In genomic region chr1:206960676-206961386, GRCh38 we compare ENCODE assay signal across 21 cellular contexts. TPM values are rescaled to one million over a fixed set of nuclear protein-coding genes. Genes with fewer than 3 reads are reported as not detected.
DNase-seq lines count a peak whose midpoint lies in the region; ATAC-seq, FAIRE-seq and TF ChIP-seq lines count a peak whose summit lies in the region.
"Had no signal": no experiment of that assay in that cellular context is flagged by ENCODE, and none has a peak within 500 bp of the region (broad histone marks: within the 10 kb centered on the region; RNA-seq: fewer than 3 reads in every experiment).

No MANE protein-coding gene starts in this region.

- peak; percentile 13 to 54; a peak in 2 of 4 replicates for TF ChIP-seq RAD21 in K562 (CRISPR knock-in tag; conservative IDR thresholded peaks at IDR 0.05 in 1 of 2, IDR thresholded peaks at IDR 0.05 in 1 of 2)

- no peaks in the 10 kb centered on the region for H3F3A ChIP-seq in PC-3 (ENCODE audit: low read length, unreplicated experiment)

- peaks cover 14% of the 10 kb centered on the region for H3K4me1 Mint-ChIP-seq in T-helper 2 cell treated with Interferon-gamma antibody and Interleukin-4, amounts not matched to agents 5 μg/mL and 100 μg/mL, for 36 hours (ENCODE audit: low read depth)

- POLR2A ChIA-PET in K562 (lab: Yijun Ruan, JAX), result interaction anchor here (0.7 to 2.0 kb wide), 6 partner anchors 8 to 54 kb away, joined by 3 to 7 read pairs (median 3); partner anchors contain the start of gene FCAMR
- POLR2A ChIA-PET in PC-3 (lab: Charles Lee; ENCODE audit: unreplicated experiment), result interaction anchor here (0.8 kb wide), 1 partner anchor 64 kb away, joined by 5 read pairs; no protein-coding TSS in a partner anchor

- no peak for ATAC-seq in heart right ventricle
- ATAC-seq in K562, result peak; percentile 96
- ATAC-seq in GM21447 (IDR thresholded peaks at IDR 0.05; ENCODE audit: unreplicated experiment), result no peak
- ATAC-seq in PC-3, result no peak

- H2AFZ ChIP-seq in K562 (ENCODE audit: low read depth, low read length), result peak overlapping the region; percentile 77
- H2AFZ ChIP-seq in PC-3 (ENCODE audit: low read length), result no peak overlapping the region
- H2AFZ ChIP-seq: PC-9 had no signal

- no peak overlapping the region for H3K4me3 ChIP-seq in heart right ventricle
- no peak overlapping the region for H3K4me3 ChIP-seq in K562
- no peak overlapping the region for H3K4me3 ChIP-seq in PC-3 (ENCODE audit: low read length)
- H3K4me3 ChIP-seq: PC-9 had no signal

- WGBS in heart right ventricle, 2 donors, result 85 to 88% methylated on average over 6 of the region's 6 CpGs
- WGBS in K562 (ENCODE audit: insufficient coverage, low coverage, missing lambda C conversion rate), result 27% methylated on average over 6 of the region's 6 CpGs

- H3K4me1 ChIP-seq in heart right ventricle, result peaks cover 0 to 19% (median 0%) of the 10 kb centered on the region in 9 donors
- H3K4me1 ChIP-seq in K562 (replicated peaks in 1 of 2; ENCODE audit: control insufficient read depth in 2 of 2, insufficient read depth in 2 of 2, low read length in 2 of 2), result peaks cover 7 to 8% of the 10 kb centered on the region in 2 experiments; a peak in 4 of 5 replicates
- H3K4me1 ChIP-seq in PC-3 (ENCODE audit: insufficient read depth, low read length), result no peaks in the 10 kb centered on the region

- H3K9me2 ChIP-seq in PC-3 (replicated peaks; ENCODE audit: low read length), result no peaks in the 10 kb centered on the region

- no peaks in the 10 kb centered on the region for H3K9me1 ChIP-seq in K562 (ENCODE audit: control insufficient read depth, insufficient read depth, low read length)

- peak overlapping the region in 1 of 2 experiments; percentile 30; a peak in 2 of 4 replicates for H3K9ac ChIP-seq in K562 (ENCODE audit: insufficient read depth in 1 of 2, low read depth in 2 of 2, low read length in 2 of 2)
- no peak overlapping the region for H3K9ac ChIP-seq in PC-3 (ENCODE audit: low read length)

- H4K20me1 ChIP-seq in K562 (replicated peaks; ENCODE audit: control insufficient read depth, insufficient read depth, low read length) (no peaks in the 10 kb centered on the region), PC-3 (ENCODE audit: low read length) (no peaks in the 10 kb centered on the region)

- no peak for TF ChIP-seq POLR2A in K562 (conservative IDR thresholded peaks at IDR 0.05)

- in situ Hi-C loops in K562 (cut with MboI), result no loop called here

- H3K27ac ChIP-seq in heart right ventricle, result no peak overlapping the region
- no peak overlapping the region for H3K27ac ChIP-seq in K562 (ENCODE audit: extremely low read depth, low read depth, low read length)
- no peak overlapping the region for H3K27ac ChIP-seq in PC-3 (ENCODE audit: low read length)
- H3K27ac ChIP-seq: PC-9 had no signal

- no TSS peak for BruUV-seq in K562 (replicated peaks; lab: Mats Ljungman, UMichigan)
- no TSS peak for BruUV-seq in PC-3 (replicated peaks; lab: Mats Ljungman, UMichigan)

- H3K9me3 ChIP-seq in heart right ventricle (no peaks in the 10 kb centered on the region), K562 (replicated peaks; ENCODE audit: control insufficient read depth, insufficient read depth, low read depth, low read length) (no peaks in the 10 kb centered on the region), PC-3 (ENCODE audit: low read length) (no peaks in the 10 kb centered on the region)

- no peak for TF ChIP-seq EP300 in K562 (IDR thresholded peaks at IDR 0.05; ENCODE audit: low read length)

- no peak overlapping the region for H3K27ac Mint-ChIP-seq in T-helper 2 cell treated with Interferon-gamma antibody and Interleukin-4, amounts not matched to agents 5 μg/mL and 100 μg/mL, for 36 hours
- H3K27ac Mint-ChIP-seq: CD8-positive, alpha-beta memory T cell had no signal

- CTCF ChIA-PET in K562 (lab: Yijun Ruan, JAX; ENCODE audit: low intra/inter-chr PET ratio), result interaction anchor here (0.6 kb wide), 1 partner anchor 25 kb away, joined by 3 read pairs; no protein-coding TSS in a partner anchor
- CTCF ChIA-PET in PC-3 (lab: Charles Lee), result no interaction called here

- intact Hi-C loops in cardiac septum (cut with DNase I) (no loop called here), heart right ventricle (cut with DNase I) (no loop called here), K562 (cut with micrococcal nuclease) (no loop called here), PC-3 (cut with micrococcal nuclease) (no loop called here)

- H3K36me3 ChIP-seq in heart right ventricle, result no peaks in the 10 kb centered on the region
- H3K36me3 ChIP-seq in K562 (ENCODE audit: control insufficient read depth, insufficient read depth, low read length), result no peaks in the 10 kb centered on the region
- no peaks in the 10 kb centered on the region for H3K36me3 ChIP-seq in PC-3 (ENCODE audit: low read depth, low read length)

- DNase-seq in cardiac septum (ENCODE audit: low spot score), result peak; percentile 61
- DNase-seq in heart right ventricle, result no peak
- peak; percentile 26 for DNase-seq in HuH-7 (ENCODE audit: low spot score)
- peak; percentile 66 to 79 (median 70) for DNase-seq in K562 (ENCODE audit: extremely low read depth in 1 of 4, low spot score in 3 of 4)
- DNase-seq in PC-3, result no peak
- no peak for DNase-seq in activated CD4-positive, alpha-beta T cell treated with anti-CD3 and anti-CD28 coated beads, Interleukin-2, amount 50 U/mL, for 4 hours
- DNase-seq in T-helper 2 cell treated with Interferon-gamma antibody and Interleukin-4, amounts not matched to agents 5 μg/mL and 100 μg/mL, for 36 hours (ENCODE audit: low spot score), result no peak
- DNase-seq: C1 segment of cervical spinal cord; CD8-positive, alpha-beta memory T cell; DMS79; H7; KG1; MV-4-11; NCI-H1417; NCI-H187; NCI-H226; NCI-H524; NCI-H82; PC-9 had no signal

- H3K4me3 Mint-ChIP-seq in T-helper 2 cell treated with Interferon-gamma antibody and Interleukin-4, amounts not matched to agents 5 μg/mL and 100 μg/mL, for 36 hours, result no peak overlapping the region
- H3K4me3 Mint-ChIP-seq: CD8-positive, alpha-beta memory T cell had no signal

- H3K27me3 Mint-ChIP-seq in T-helper 2 cell treated with Interferon-gamma antibody and Interleukin-4, amounts not matched to agents 5 μg/mL and 100 μg/mL, for 36 hours (ENCODE audit: low read depth), result no peaks in the 10 kb centered on the region
- H3K27me3 Mint-ChIP-seq: CD8-positive, alpha-beta memory T cell had no signal

- no peaks in the 10 kb centered on the region for H3K36me3 Mint-ChIP-seq in T-helper 2 cell treated with Interferon-gamma antibody and Interleukin-4, amounts not matched to agents 5 μg/mL and 100 μg/mL, for 36 hours (ENCODE audit: low read depth)
- H3K36me3 Mint-ChIP-seq: CD8-positive, alpha-beta memory T cell had no signal

- H3K4me2 ChIP-seq in K562 (ENCODE audit: insufficient read depth, low read length) (0 out of 2 replicates have a peak overlapping the region, but pooled peaks have one; percentile 4), PC-3 (ENCODE audit: low read length) (no peak overlapping the region)
- H3K4me2 ChIP-seq: PC-9 had no signal

- peaks cover 0 to 33% (median 0%) of the 10 kb centered on the region in 7 donors for H3K27me3 ChIP-seq in heart right ventricle
- no peaks in the 10 kb centered on the region for H3K27me3 ChIP-seq in K562 (ENCODE audit: control insufficient read depth in 2 of 2, insufficient read depth in 2 of 2, low read length in 2 of 2)
- no peaks in the 10 kb centered on the region for H3K27me3 ChIP-seq in PC-3 (ENCODE audit: low read length)

- TF ChIP-seq CTCF in heart right ventricle (IDR thresholded peaks at IDR 0.05) (no peak), K562 (IDR thresholded peaks at IDR 0.05 in 2 of 3, conservative IDR thresholded peaks at IDR 0.05 in 1 of 3; ENCODE audit: insufficient read depth in 2 of 3, low read depth in 1 of 3, low read length in 3 of 3) (peak; percentile 86 to 93 (median 89)), PC-3 (conservative IDR thresholded peaks at IDR 0.05; ENCODE audit: low read depth, low read length) (no peak)

- peak; percentile 23 for FAIRE-seq in K562 (lab: Jason Lieb, UNC)
- FAIRE-seq: A204.1 had no signal

- H3K9me3 Mint-ChIP-seq in T-helper 2 cell treated with Interferon-gamma antibody and Interleukin-4, amounts not matched to agents 5 μg/mL and 100 μg/mL, for 36 hours, result no peaks in the 10 kb centered on the region
- H3K9me3 Mint-ChIP-seq: CD8-positive, alpha-beta memory T cell had no signal

- H3K79me2 ChIP-seq in K562 (ENCODE audit: control insufficient read depth, insufficient read depth, low read length) (no peaks in the 10 kb centered on the region), PC-3 (ENCODE audit: low read length) (no peaks in the 10 kb centered on the region)

RNA-seq across cellular contexts. Expression of gene FCAMR, which starts 9.4 kb away (rescaled TPM):
- total RNA-seq in cardiac septum (not detected), heart right ventricle (not detected), K562 (2014; rRNA removed) (not detected in 2 replicates), K562 (2014; rRNA removed; fragmentation: Illumina TruSeq; extraction: Trizol) (not detected in 2 replicates), K562 (2015; rRNA removed; fragmentation: Illumina TruSeq; extraction: Trizol) (not detected in 2 replicates), K562 (2021) (not detected in 2 replicates), PC-3 (2014; rRNA removed) (not detected in 2 replicates)
- polyA plus RNA-seq in heart right ventricle (not detected), K562 (2011; rRNA removed) (not detected in 2 replicates), K562 (2014; fragmentation: Illumina TruSeq; extraction: Trizol) (not detected in 2 replicates), K562 (2014; fragmentation: Nextera tagmentation; extraction: Ambion mirVana) (not detected), K562 (2014; rRNA removed) (not detected in 2 replicates)
- total RNA-seq in K562 (2011; cell fraction: chromatin; rRNA removed; ENCODE audit: low replicate concordance), result not detected in 2 replicates
- total RNA-seq in K562 (2011; cell fraction: nucleolus; rRNA removed), result not detected in 2 replicates
- total RNA-seq in K562 (2011; cell fraction: nucleoplasm; rRNA removed), result not detected in 2 replicates
- not detected in 2 replicates for polyA plus RNA-seq in K562 (2011; cell fraction: cytosol; rRNA removed)
- polyA plus RNA-seq in K562 (2011; cell fraction: nucleus; rRNA removed), result not detected in 2 replicates
- polyA plus RNA-seq in K562 (2012), result not detected in 2 replicates
- not detected in 2 replicates for polyA minus RNA-seq in K562 (2011; rRNA and poly(A)+ RNA removed)
- not detected in 2 replicates for polyA minus RNA-seq in K562 (2011; cell fraction: cytosol; rRNA and poly(A)+ RNA removed)
- not detected in 2 replicates for polyA minus RNA-seq in K562 (2011; cell fraction: nucleus; rRNA and poly(A)+ RNA removed)
- total RNA-seq: CD8-positive, alpha-beta memory T cell; H7; PC-9 had no signal
- polyA plus RNA-seq: CD8-positive, alpha-beta memory T cell had no signal

RNA-seq across cellular contexts. Expression of gene PIGR, which starts 14.6 kb away (rescaled TPM):
- total RNA-seq in cardiac septum, result 0.22 TPM
- total RNA-seq in heart right ventricle, result under 1 TPM in 2 of 10 donors, not detected in 8; 0.10 to 0.11 TPM
- polyA plus RNA-seq in heart right ventricle, result under 1 TPM in 1 of 2 donors, not detected in 1; 0.01 TPM
- not detected in 2 replicates for total RNA-seq in K562 (2011; cell fraction: chromatin; rRNA removed; ENCODE audit: low replicate concordance)
- total RNA-seq in K562 (2011; cell fraction: nucleolus; rRNA removed), result not detected in 2 replicates
- not detected in 2 replicates for total RNA-seq in K562 (2011; cell fraction: nucleoplasm; rRNA removed)
- total RNA-seq in K562 (2014; rRNA removed), result 0.05 TPM in 1 of 2 replicates, not detected in the other
- not detected in 2 replicates for total RNA-seq in K562 (2014; rRNA removed; fragmentation: Illumina TruSeq; extraction: Trizol)
- total RNA-seq in K562 (2015; rRNA removed; fragmentation: Illumina TruSeq; extraction: Trizol), result 0.04 TPM in 1 of 2 replicates, not detected in the other
- 1.5 and 2.7 TPM in 2 replicates for total RNA-seq in K562 (2021)
- polyA plus RNA-seq in K562 (2011; rRNA removed), result not detected in 2 replicates
- 0.01 TPM in 1 of 2 replicates, not detected in the other for polyA plus RNA-seq in K562 (2011; cell fraction: cytosol; rRNA removed)
- not detected in 2 replicates for polyA plus RNA-seq in K562 (2011; cell fraction: nucleus; rRNA removed)
- polyA plus RNA-seq in K562 (2012), result 0.05 and 0.10 TPM in 2 replicates
- 0.03 TPM in 1 of 2 replicates, not detected in the other for polyA plus RNA-seq in K562 (2014; fragmentation: Illumina TruSeq; extraction: Trizol)
- polyA plus RNA-seq in K562 (2014; fragmentation: Nextera tagmentation; extraction: Ambion mirVana), result under 1 TPM; 0.01 to 0.03 TPM
- polyA plus RNA-seq in K562 (2014; rRNA removed), result not detected in 2 replicates
- not detected in 2 replicates for polyA minus RNA-seq in K562 (2011; rRNA and poly(A)+ RNA removed)
- polyA minus RNA-seq in K562 (2011; cell fraction: cytosol; rRNA and poly(A)+ RNA removed), result not detected in 2 replicates
- polyA minus RNA-seq in K562 (2011; cell fraction: nucleus; rRNA and poly(A)+ RNA removed), result not detected in 2 replicates
- total RNA-seq in PC-3 (2014; rRNA removed), result not detected in 2 replicates
- total RNA-seq: PC-9 had no signal
- polyA plus RNA-seq: CD8-positive, alpha-beta memory T cell had no signal

RNA-seq across cellular contexts. Expression of gene FCMR, which starts 39.1 kb away (rescaled TPM):
- total RNA-seq in cardiac septum (4.4 TPM), heart right ventricle (10 to 100 TPM in 1 of 10 donors, 1 to 10 TPM in 9; 1.3 to 13.4 (median 3.7) TPM), K562 (2014; rRNA removed) (not detected in 2 replicates), K562 (2014; rRNA removed; fragmentation: Illumina TruSeq; extraction: Trizol) (not detected in 2 replicates), K562 (2015; rRNA removed; fragmentation: Illumina TruSeq; extraction: Trizol) (0.11 TPM in 1 of 2 replicates, not detected in the other), K562 (2021) (0.54 and 0.82 TPM in 2 replicates), PC-3 (2014; rRNA removed) (1.5 and 4.6 TPM in 2 replicates)
- polyA plus RNA-seq in heart right ventricle (1 to 10 TPM in 1 of 2 donors, under 1 TPM in 1; 0.37 to 2.8 TPM), K562 (2011; rRNA removed) (not detected in 2 replicates), K562 (2014; fragmentation: Illumina TruSeq; extraction: Trizol) (0.30 and 0.32 TPM in 2 replicates), K562 (2014; fragmentation: Nextera tagmentation; extraction: Ambion mirVana) (under 1 TPM in 1 of 2 experiments, not detected in 1; 0.11 TPM), K562 (2014; rRNA removed) (not detected in 2 replicates)
- not detected in 2 replicates for total RNA-seq in K562 (2011; cell fraction: chromatin; rRNA removed; ENCODE audit: low replicate concordance)
- total RNA-seq in K562 (2011; cell fraction: nucleolus; rRNA removed), result not detected in 2 replicates
- total RNA-seq in K562 (2011; cell fraction: nucleoplasm; rRNA removed), result not detected in 2 replicates
- 0.22 and 0.28 TPM in 2 replicates for polyA plus RNA-seq in K562 (2011; cell fraction: cytosol; rRNA removed)
- polyA plus RNA-seq in K562 (2011; cell fraction: nucleus; rRNA removed), result 0.25 and 0.26 TPM in 2 replicates
- 0.16 and 0.55 TPM in 2 replicates for polyA plus RNA-seq in K562 (2012)
- 0.32 TPM in 1 of 2 replicates, not detected in the other for polyA minus RNA-seq in K562 (2011; rRNA and poly(A)+ RNA removed)
- polyA minus RNA-seq in K562 (2011; cell fraction: cytosol; rRNA and poly(A)+ RNA removed), result not detected in 2 replicates
- polyA minus RNA-seq in K562 (2011; cell fraction: nucleus; rRNA and poly(A)+ RNA removed), result not detected in 2 replicates
- total RNA-seq: H7 had no signal

Comparison
In these comparisons a context has a peak if more than half of its experiments do, and no peak if none do; other contexts are left out.
1. DNase-seq: peak in cardiac septum (single experiment), HuH-7 (single experiment) and K562 (4 of 4); none in heart right ventricle (0 of 2), PC-3 (single experiment), activated CD4-positive, alpha-beta T cell treated with anti-CD3 and anti-CD28 coated beads, Interleukin-2, amount 50 U/mL, for 4 hours (0 of 2) and T-helper 2 cell treated with Interferon-gamma antibody and Interleukin-4, amounts not matched to agents 5 μg/mL and 100 μg/mL, for 36 hours (single experiment).
2. CTCF ChIP-seq: peak in K562 (3 of 3); none in heart right ventricle (0 of 9) and PC-3 (single experiment).